ENCODE assay signal across 7 cellular contexts in the genomic region with DNA sequence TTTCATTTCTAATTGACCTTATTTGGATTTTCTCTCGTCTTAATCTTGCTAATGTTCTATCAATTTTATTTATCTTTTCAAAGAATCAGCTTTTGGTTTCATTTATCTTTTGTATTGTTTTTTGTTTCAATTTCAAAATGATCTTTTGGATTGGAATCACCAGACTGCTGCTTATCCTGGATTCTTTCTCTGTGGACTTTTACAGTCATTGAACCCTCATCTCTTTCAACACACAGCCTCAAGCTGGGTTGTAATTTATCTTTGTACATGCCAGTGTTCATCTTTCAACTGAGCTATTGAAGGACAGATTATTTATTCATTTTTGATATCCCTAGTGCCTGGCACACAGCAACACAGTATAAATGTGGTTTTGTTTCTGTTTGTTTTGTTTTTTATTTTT.
"Had no signal": no experiment of that assay in that cellular context is flagged by ENCODE, and none has a peak within 500 bp of the region (broad histone marks: within the 10 kb centered on the region; RNA-seq: fewer than 3 reads in every experiment).

No MANE protein-coding gene starts in this region.

- H3K4me1 Mint-ChIP-seq: GM23338 had no signal

- H3K27me3 Mint-ChIP-seq: IgD-negative memory B cell had no signal

- H3K4me2 ChIP-seq: GM23338 had no signal

- H3K4me3 ChIP-seq: GM23338 had no signal

- FAIRE-seq: H1, H54, HTR-8/SVneo had no signal

- ATAC-seq: GM23338 had no signal

- DNase-seq: H9, KBM-7 had no signal

- H3K36me3 Mint-ChIP-seq: IgD-negative memory B cell had no signal

- H2AFZ ChIP-seq: GM23338 had no signal

- H3K27ac Mint-ChIP-seq: GM23338, H9, IgD-negative memory B cell had no signal

- H3K4me3 Mint-ChIP-seq: GM23338, H9, IgD-negative memory B cell had no signal
